ENCODE assay signal across 10 cellular contexts in the genomic region with DNA sequence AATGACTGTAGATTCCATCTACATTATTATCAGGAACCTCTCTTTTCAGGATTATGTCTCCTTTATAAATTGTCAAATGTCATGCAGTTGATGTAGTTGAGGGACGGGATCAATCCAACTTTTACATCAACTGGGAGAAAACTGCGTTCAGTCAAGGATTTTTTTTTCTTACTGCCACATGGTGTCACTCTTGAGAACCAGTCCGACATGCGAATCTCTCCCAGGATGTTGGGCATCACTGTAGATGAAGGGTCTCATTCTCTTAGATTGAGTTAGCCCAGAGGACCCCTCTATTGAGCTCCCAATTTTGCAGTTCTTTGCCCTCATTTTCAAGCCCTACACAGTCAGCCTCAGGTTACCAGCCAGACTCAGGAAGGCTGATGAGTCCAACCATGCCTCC.
A peak's percentile ranks its signal among the peaks of the same experiment; 100 is the strongest.
DNase-seq lines count a peak whose midpoint lies in the region; ATAC-seq and TF ChIP-seq lines count a peak whose summit lies in the region.
"Had no signal": no experiment of that assay in that cellular context is flagged by ENCODE, and none has a peak within 500 bp of the region (broad histone marks: within the 10 kb centered on the region; RNA-seq: fewer than 3 reads in every experiment).

No MANE protein-coding gene starts in this region.

- H3K4me2 ChIP-seq in DND-41 (ENCODE audit: insufficient read depth, low read length) (no peak overlapping the region), mesenchymal stem cell (ENCODE audit: low read length, poor library complexity, severe bottlenecking) (no peak overlapping the region)

- H2AFZ ChIP-seq in DND-41 (ENCODE audit: low read depth, low read length) (no peak overlapping the region), mesenchymal stem cell (ENCODE audit: low read depth, low read length) (no peak overlapping the region)

- no peak overlapping the region for H3K23ac ChIP-seq in mesenchymal stem cell (ENCODE audit: low read length in 2 of 2)

- H3K9me3 Mint-ChIP-seq in stimulated activated effector memory CD8-positive, alpha-beta T cell treated with anti-CD3 and anti-CD28 coated beads, Interleukin-12 subunit alpha, Interleukin-12 subunit beta, amount 100 ng/mL, for 72 hours, result no peaks in the 10 kb centered on the region

- H2BK15ac ChIP-seq in mesenchymal stem cell (ENCODE audit: low read depth, poor library complexity, severe bottlenecking), result no peak overlapping the region

- TF ChIP-seq CTCF in DND-41 (IDR thresholded peaks at IDR 0.05; ENCODE audit: borderline replicate concordance, extremely low read depth, low read length, poor library complexity, severe bottlenecking) (peak; percentile 39), transverse colon (IDR thresholded peaks at IDR 0.05) (no peak)

- no peak overlapping the region for H3K4me3 Mint-ChIP-seq in stimulated activated effector memory CD8-positive, alpha-beta T cell treated with anti-CD3 and anti-CD28 coated beads, Interleukin-12 subunit alpha, Interleukin-12 subunit beta, amount 100 ng/mL, for 72 hours

- H4K91ac ChIP-seq in mesenchymal stem cell (ENCODE audit: low read length), result no peak overlapping the region

- H3K4me1 Mint-ChIP-seq in stimulated activated effector memory CD8-positive, alpha-beta T cell treated with anti-CD3 and anti-CD28 coated beads, Interleukin-12 subunit alpha, Interleukin-12 subunit beta, amount 100 ng/mL, for 72 hours, result no peaks in the 10 kb centered on the region

- in situ Hi-C loops in transverse colon (cut with MboI; ENCODE audit: low pct_ligation_motif_present in 1 of 4, low pct_unique_long_range_greater_than_20kb in 1 of 4, low sequenced_read_pairs in 3 of 4), result no loop called here

- no peak overlapping the region for H3K4ac ChIP-seq in mesenchymal stem cell (ENCODE audit: low read depth in 1 of 2, low read length in 2 of 2)

- H3K27ac ChIP-seq in DND-41 (ENCODE audit: low read length) (no peak overlapping the region), mesenchymal stem cell (ENCODE audit: low read length, poor library complexity, severe bottlenecking) (no peak overlapping the region), transverse colon (no peak overlapping the region)

- H3K9ac ChIP-seq in DND-41 (ENCODE audit: low read depth, low read length) (no peak overlapping the region), mesenchymal stem cell (ENCODE audit: low read length) (no peak overlapping the region)

- H3K79me1 ChIP-seq in mesenchymal stem cell (replicated peaks; ENCODE audit: low read length, poor library complexity, severe bottlenecking), result no peaks in the 10 kb centered on the region

- H4K8ac ChIP-seq in mesenchymal stem cell (ENCODE audit: low read length), result no peak overlapping the region

- H3K18ac ChIP-seq in mesenchymal stem cell (ENCODE audit: low read depth in 1 of 2, low read length in 2 of 2), result no peak overlapping the region

- 0% methylated on average over 4 of the region's 4 CpGs for WGBS in mesenchymal stem cell
- WGBS in transverse colon (ENCODE audit: low coverage in 1 of 2), 2 donors, result 14 to 20% methylated on average over 4 of the region's 4 CpGs

- TF ChIP-seq EP300 in Ishikawa (IDR thresholded peaks at IDR 0.05; ENCODE audit: borderline replicate concordance) (no peak), transverse colon (IDR thresholded peaks at IDR 0.05; ENCODE audit: low read depth) (no peak)

- no peaks in the 10 kb centered on the region for H3K36me3 Mint-ChIP-seq in stimulated activated effector memory CD8-positive, alpha-beta T cell treated with anti-CD3 and anti-CD28 coated beads, Interleukin-12 subunit alpha, Interleukin-12 subunit beta, amount 100 ng/mL, for 72 hours

- no peak overlapping the region for H2BK12ac ChIP-seq in mesenchymal stem cell (ENCODE audit: low read length in 2 of 2)

- H2AK5ac ChIP-seq in mesenchymal stem cell (ENCODE audit: low read length, severe bottlenecking), result no peak overlapping the region

- H3K27me3 ChIP-seq in DND-41 (ENCODE audit: insufficient read depth, low read length, poor library complexity) (no peaks in the 10 kb centered on the region), mesenchymal stem cell (ENCODE audit: control insufficient read depth in 1 of 2, insufficient read depth in 1 of 2, low read length in 2 of 2) (peaks cover 5 to 16% of the 10 kb centered on the region in 2 experiments), transverse colon (no peaks in the 10 kb centered on the region)

- H3K36me3 ChIP-seq in DND-41 (ENCODE audit: insufficient read depth, low read length), result no peaks in the 10 kb centered on the region
- H3K36me3 ChIP-seq in mesenchymal stem cell (ENCODE audit: control insufficient read depth in 1 of 2, insufficient read depth in 2 of 2, low read depth in 1 of 2, low read length in 2 of 2), result no peaks in the 10 kb centered on the region
- no peaks in the 10 kb centered on the region for H3K36me3 ChIP-seq in transverse colon

- no peak for ATAC-seq in DND-41 (ENCODE audit: insufficient read depth, low read depth)
- no peak for ATAC-seq in stimulated activated effector memory CD8-positive, alpha-beta T cell treated with anti-CD3 and anti-CD28 coated beads, Interleukin-12 subunit alpha, Interleukin-12 subunit beta, amount 100 ng/mL, for 72 hours

- no peak overlapping the region for H3K4me3 ChIP-seq in DND-41 (ENCODE audit: low read depth in 1 of 2, low read length in 2 of 2)
- no peak overlapping the region for H3K4me3 ChIP-seq in mesenchymal stem cell (ENCODE audit: insufficient read depth in 1 of 2, low read depth in 1 of 2, low read length in 2 of 2)
- H3K4me3 ChIP-seq in transverse colon, result no peak overlapping the region

- H3K9me3 ChIP-seq in DND-41 (ENCODE audit: insufficient read depth, low read length, severe bottlenecking) (no peaks in the 10 kb centered on the region), mesenchymal stem cell (ENCODE audit: control insufficient read depth, low read length) (no peaks in the 10 kb centered on the region), transverse colon (no peaks in the 10 kb centered on the region)

- H3K27ac Mint-ChIP-seq in stimulated activated effector memory CD8-positive, alpha-beta T cell treated with anti-CD3 and anti-CD28 coated beads, Interleukin-12 subunit alpha, Interleukin-12 subunit beta, amount 100 ng/mL, for 72 hours, result no peak overlapping the region

- H3K79me2 ChIP-seq in DND-41 (ENCODE audit: insufficient read depth, low read length), result no peaks in the 10 kb centered on the region

- H3K4me1 ChIP-seq in DND-41 (ENCODE audit: insufficient read depth, low read length), result no peaks in the 10 kb centered on the region
- H3K4me1 ChIP-seq in mesenchymal stem cell (ENCODE audit: control insufficient read depth, insufficient read depth, low read depth, low read length), result no peaks in the 10 kb centered on the region
- no peaks in the 10 kb centered on the region for H3K4me1 ChIP-seq in transverse colon

- H2BK120ac ChIP-seq in mesenchymal stem cell (ENCODE audit: low read depth, low read length), result no peak overlapping the region

- H2BK5ac ChIP-seq in mesenchymal stem cell (ENCODE audit: low read depth, low read length, poor library complexity, severe bottlenecking), result no peak overlapping the region

- DNase-seq in DND-41 (no peak), astrocyte of the hippocampus (ENCODE audit: low read depth, low spot score) (peak; percentile 26), mesenchymal stem cell (peak; percentile 8), transverse colon (no peak), cortex of kidney (lab: John Stamatoyannopoulos, UW) (no peak)
- no peak for DNase-seq in activated CD4-positive, alpha-beta T cell treated with anti-CD3 and anti-CD28 coated beads for 1 hour
- no peak for DNase-seq in stimulated activated effector memory CD8-positive, alpha-beta T cell treated with anti-CD3 and anti-CD28 coated beads, Interleukin-12 subunit alpha, Interleukin-12 subunit beta, amount 100 ng/mL, for 72 hours (ENCODE audit: low spot score in 2 of 2)
- DNase-seq: activated CD8-positive, alpha-beta memory T cell treated with anti-CD3 and anti-CD28 coated beads, Interleukin-2, amount 50 U/mL, for 48 hours; MV-4-11 had no signal

- intact Hi-C loops in transverse colon (cut with DNase I; ENCODE audit: low total_unique reads), result no loop called here

- H4K20me1 ChIP-seq in DND-41 (ENCODE audit: insufficient read depth, low read length), result no peaks in the 10 kb centered on the region

- no peak for TF ChIP-seq POLR2A in transverse colon (IDR thresholded peaks at IDR 0.05)

- TF ChIP-seq RAD21 in Ishikawa (IDR thresholded peaks at IDR 0.05; ENCODE audit: low read depth), result peak; percentile 30; the same call in 1 of the 2 replicates

- no peak overlapping the region for H3K14ac ChIP-seq in mesenchymal stem cell (ENCODE audit: low read length in 2 of 2)

TF ChIP-seq in Ishikawa, 13 proteins besides CTCF, POLR2A, EP300 and RAD21:
- TF ChIP-seq ZBTB7A (IDR thresholded peaks at IDR 0.05; ENCODE audit: low read depth), result no peak
- TF ChIP-seq, protein P1, sequence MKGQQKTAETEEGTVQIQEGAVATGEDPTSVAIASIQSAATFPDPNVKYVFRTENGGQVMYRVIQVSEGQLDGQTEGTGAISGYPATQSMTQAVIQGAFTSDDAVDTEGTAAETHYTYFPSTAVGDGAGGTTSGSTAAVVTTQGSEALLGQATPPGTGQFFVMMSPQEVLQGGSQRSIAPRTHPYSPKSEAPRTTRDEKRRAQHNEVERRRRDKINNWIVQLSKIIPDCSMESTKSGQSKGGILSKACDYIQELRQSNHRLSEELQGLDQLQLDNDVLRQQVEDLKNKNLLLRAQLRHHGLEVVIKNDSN (IDR thresholded peaks at IDR 0.05), result no peak
- no peak for TF ChIP-seq NFIC (IDR thresholded peaks at IDR 0.05)
- TF ChIP-seq, protein P2, sequence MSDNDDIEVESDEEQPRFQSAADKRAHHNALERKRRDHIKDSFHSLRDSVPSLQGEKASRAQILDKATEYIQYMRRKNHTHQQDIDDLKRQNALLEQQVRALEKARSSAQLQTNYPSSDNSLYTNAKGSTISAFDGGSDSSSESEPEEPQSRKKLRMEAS (IDR thresholded peaks at IDR 0.05), result no peak
- TF ChIP-seq CEBPB (IDR thresholded peaks at IDR 0.05), result no peak

Comparison
In these comparisons a context has a peak if more than half of its experiments do, and no peak if none do; other contexts are left out.
1. DNase-seq: peak in astrocyte of the hippocampus (single experiment) and mesenchymal stem cell (single experiment); none in DND-41 (single experiment), activated CD4-positive, alpha-beta T cell treated with anti-CD3 and anti-CD28 coated beads for 1 hour (single experiment), stimulated activated effector memory CD8-positive, alpha-beta T cell treated with anti-CD3 and anti-CD28 coated beads, Interleukin-12 subunit alpha, Interleukin-12 subunit beta, amount 100 ng/mL, for 72 hours (0 of 2), transverse colon (single experiment) and cortex of kidney (single experiment).